8 cellular contexts compared by ENCODE assay signal in the genomic region with DNA sequence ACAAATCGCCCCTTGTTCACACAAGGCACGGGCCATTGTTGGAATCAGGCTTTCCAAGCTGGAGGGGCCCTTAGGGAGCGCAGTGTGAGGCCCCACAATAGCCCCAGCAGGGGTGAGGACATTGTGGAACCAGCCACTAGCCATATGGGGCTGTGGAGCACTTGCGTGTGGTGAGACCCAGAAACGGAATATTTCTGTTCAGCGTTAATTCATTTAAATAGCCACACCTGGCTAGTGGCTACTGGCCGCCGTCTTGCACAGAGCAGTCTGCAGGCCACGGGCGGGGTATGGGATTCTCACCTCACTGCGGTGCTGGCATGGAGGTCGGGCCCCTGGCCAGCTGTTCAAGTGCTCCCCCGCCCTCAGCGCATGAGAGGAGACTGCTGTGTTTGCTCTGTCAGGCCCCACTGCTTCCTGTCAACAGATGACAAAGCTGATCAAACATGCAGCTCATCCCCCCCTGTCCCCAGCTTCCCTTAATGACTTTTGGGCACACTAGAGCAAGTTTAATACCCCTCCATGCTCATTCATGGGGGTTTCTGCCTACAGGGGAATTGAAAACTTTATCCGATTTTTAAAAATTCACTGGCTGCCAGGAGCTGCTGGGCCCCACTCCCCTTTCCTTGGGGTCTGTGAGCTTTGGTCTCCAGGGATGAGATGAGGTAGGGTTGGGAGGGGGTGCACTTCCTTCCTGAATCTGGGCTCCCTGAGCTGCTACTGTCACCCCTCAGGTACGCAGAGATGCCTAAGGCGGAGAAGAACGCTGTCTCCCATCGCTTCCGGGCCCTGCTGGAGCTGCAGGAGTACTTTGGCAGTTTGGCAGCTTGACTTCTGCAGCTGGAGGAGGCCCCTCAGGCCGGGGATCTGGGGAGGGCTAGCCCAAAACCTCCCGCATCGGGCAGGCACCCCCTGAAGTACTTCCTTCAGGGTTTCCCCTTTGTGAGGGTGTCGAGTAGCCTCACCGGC. TPM values are rescaled to one million over a fixed set of nuclear protein-coding genes. Genes with fewer than 3 reads are reported as not detected.
DNase-seq lines count a peak whose midpoint lies in the region; ATAC-seq and TF ChIP-seq lines count a peak whose summit lies in the region.

No MANE protein-coding gene starts in this region.

- H3K27ac Mint-ChIP-seq in stimulated activated effector memory CD8-positive, alpha-beta T cell treated with anti-CD3 and anti-CD28 coated beads, Interleukin-12 subunit alpha, Interleukin-12 subunit beta, amount 100 ng/mL, for 72 hours = no peak overlapping the region
- H3K27ac Mint-ChIP-seq in activated T-helper 1 cell treated with anti-CD3 and anti-CD28 coated beads, Interleukin-12 subunit alpha, Interleukin-12 subunit beta, Interleukin-2, Interleukin-4 antibody, amounts not matched to agents 30 ng/mL and 10 ng/mL and 1 ng/mL, durations not matched to agents 14 hours and 24 hours and 36 hours = no peak overlapping the region

- no peaks in the 10 kb centered on the region for H3K27me3 Mint-ChIP-seq in activated T-helper 1 cell treated with anti-CD3 and anti-CD28 coated beads, Interleukin-12 subunit alpha, Interleukin-12 subunit beta, Interleukin-2, Interleukin-4 antibody, amounts not matched to agents 30 ng/mL and 10 ng/mL and 1 ng/mL, durations not matched to agents 14 hours and 24 hours and 36 hours (ENCODE audit: insufficient read depth)

- DNase-seq in CMK (ENCODE audit: low read depth) (peak; percentile 83), NCI-H526 (lab: John Stamatoyannopoulos, UW) (peak; percentile 89 to 95), epithelial cell of prostate (ENCODE audit: low read depth, low spot score) (no peak), NCI-H226 (no peak), colonic mucosa (no peak)
- DNase-seq in stimulated activated effector memory CD8-positive, alpha-beta T cell treated with anti-CD3 and anti-CD28 coated beads, Interleukin-12 subunit alpha, Interleukin-12 subunit beta, amount 100 ng/mL, for 72 hours (ENCODE audit: low spot score in 2 of 2) = no peak
- no peak for DNase-seq in activated T-helper 1 cell treated with anti-CD3 and anti-CD28 coated beads, Interleukin-12 subunit alpha, Interleukin-12 subunit beta, Interleukin-2, Interleukin-4 antibody, amounts not matched to agents 30 ng/mL and 10 ng/mL and 1 ng/mL, durations not matched to agents 14 hours and 24 hours and 36 hours (ENCODE audit: low spot score)

- peak; percentile 61 for ATAC-seq in GM21619 (IDR thresholded peaks at IDR 0.05; ENCODE audit: unreplicated experiment)
- no peak for ATAC-seq in stimulated activated effector memory CD8-positive, alpha-beta T cell treated with anti-CD3 and anti-CD28 coated beads, Interleukin-12 subunit alpha, Interleukin-12 subunit beta, amount 100 ng/mL, for 72 hours

- no peaks in the 10 kb centered on the region for H3K27me3 ChIP-seq in colonic mucosa

- no peak overlapping the region for H3K4me3 ChIP-seq in colonic mucosa

- H3K9me3 Mint-ChIP-seq in stimulated activated effector memory CD8-positive, alpha-beta T cell treated with anti-CD3 and anti-CD28 coated beads, Interleukin-12 subunit alpha, Interleukin-12 subunit beta, amount 100 ng/mL, for 72 hours = no peaks in the 10 kb centered on the region
- H3K9me3 Mint-ChIP-seq in activated T-helper 1 cell treated with anti-CD3 and anti-CD28 coated beads, Interleukin-12 subunit alpha, Interleukin-12 subunit beta, Interleukin-2, Interleukin-4 antibody, amounts not matched to agents 30 ng/mL and 10 ng/mL and 1 ng/mL, durations not matched to agents 14 hours and 24 hours and 36 hours = no peaks in the 10 kb centered on the region

- intact Hi-C loops in colonic mucosa (cut with DNase I) = no loop called here
- intact Hi-C loops in activated T-helper 1 cell treated with anti-CD3 and anti-CD28 coated beads, Interleukin-12 subunit alpha, Interleukin-12 subunit beta, Interleukin-2, Interleukin-4 antibody, amounts not matched to agents 30 ng/mL and 10 ng/mL and 1 ng/mL, durations not matched to agents 14 hours and 24 hours and 36 hours (cut with micrococcal nuclease) = no loop called here

- no peaks in the 10 kb centered on the region for H3K9me3 ChIP-seq in colonic mucosa

- no peak overlapping the region for H3K4me3 Mint-ChIP-seq in stimulated activated effector memory CD8-positive, alpha-beta T cell treated with anti-CD3 and anti-CD28 coated beads, Interleukin-12 subunit alpha, Interleukin-12 subunit beta, amount 100 ng/mL, for 72 hours
- H3K4me3 Mint-ChIP-seq in activated T-helper 1 cell treated with anti-CD3 and anti-CD28 coated beads, Interleukin-12 subunit alpha, Interleukin-12 subunit beta, Interleukin-2, Interleukin-4 antibody, amounts not matched to agents 30 ng/mL and 10 ng/mL and 1 ng/mL, durations not matched to agents 14 hours and 24 hours and 36 hours = no peak overlapping the region

- H3K4me1 ChIP-seq in colonic mucosa = peaks cover 5% of the 10 kb centered on the region

- H3K36me3 ChIP-seq in colonic mucosa = no peaks in the 10 kb centered on the region

- H3K36me3 Mint-ChIP-seq in stimulated activated effector memory CD8-positive, alpha-beta T cell treated with anti-CD3 and anti-CD28 coated beads, Interleukin-12 subunit alpha, Interleukin-12 subunit beta, amount 100 ng/mL, for 72 hours = peaks cover 61% of the 10 kb centered on the region
- peaks cover 16% of the 10 kb centered on the region for H3K36me3 Mint-ChIP-seq in activated T-helper 1 cell treated with anti-CD3 and anti-CD28 coated beads, Interleukin-12 subunit alpha, Interleukin-12 subunit beta, Interleukin-2, Interleukin-4 antibody, amounts not matched to agents 30 ng/mL and 10 ng/mL and 1 ng/mL, durations not matched to agents 14 hours and 24 hours and 36 hours (ENCODE audit: low read depth)

- H3K27ac ChIP-seq in epithelial cell of prostate (peak overlapping the region; percentile 74), colonic mucosa (no peak overlapping the region)

- no peak overlapping the region for H3K9ac ChIP-seq in colonic mucosa (ENCODE audit: low read depth in 2 of 2, low read length in 2 of 2)

- H3K4me1 Mint-ChIP-seq in stimulated activated effector memory CD8-positive, alpha-beta T cell treated with anti-CD3 and anti-CD28 coated beads, Interleukin-12 subunit alpha, Interleukin-12 subunit beta, amount 100 ng/mL, for 72 hours = peaks cover 5% of the 10 kb centered on the region
- H3K4me1 Mint-ChIP-seq in activated T-helper 1 cell treated with anti-CD3 and anti-CD28 coated beads, Interleukin-12 subunit alpha, Interleukin-12 subunit beta, Interleukin-2, Interleukin-4 antibody, amounts not matched to agents 30 ng/mL and 10 ng/mL and 1 ng/mL, durations not matched to agents 14 hours and 24 hours and 36 hours (ENCODE audit: low read depth) = peaks cover 9% of the 10 kb centered on the region

- TF ChIP-seq CTCF in colonic mucosa (IDR thresholded peaks at IDR 0.05) = no peak

RNA-seq across cellular contexts. Expression of gene ITPA, which starts 13.6 kb away (rescaled TPM):
- total RNA-seq in colonic mucosa = 10 to 100 TPM; 35.2 to 67.6 TPM
- 93.3 and 96.0 TPM in 2 replicates for total RNA-seq in activated T-helper 1 cell treated with anti-CD3 and anti-CD28 coated beads, Interleukin-12 subunit alpha, Interleukin-12 subunit beta, Interleukin-2, Interleukin-4 antibody, amounts not matched to agents 30 ng/mL and 10 ng/mL and 1 ng/mL, durations not matched to agents 14 hours and 24 hours and 36 hours

RNA-seq across cellular contexts. Expression of gene SLC4A11, which starts 16.1 kb away (rescaled TPM):
- 1 to 10 TPM; 1.2 to 2.6 TPM for total RNA-seq in colonic mucosa
- total RNA-seq in activated T-helper 1 cell treated with anti-CD3 and anti-CD28 coated beads, Interleukin-12 subunit alpha, Interleukin-12 subunit beta, Interleukin-2, Interleukin-4 antibody, amounts not matched to agents 30 ng/mL and 10 ng/mL and 1 ng/mL, durations not matched to agents 14 hours and 24 hours and 36 hours = 3.2 and 3.3 TPM in 2 replicates

RNA-seq across cellular contexts. Expression of gene DDRGK1, which starts 18.4 kb away (rescaled TPM):
- 10 to 100 TPM; 57.8 to 88.6 TPM for total RNA-seq in colonic mucosa
- 67.5 and 72.3 TPM in 2 replicates for total RNA-seq in activated T-helper 1 cell treated with anti-CD3 and anti-CD28 coated beads, Interleukin-12 subunit alpha, Interleukin-12 subunit beta, Interleukin-2, Interleukin-4 antibody, amounts not matched to agents 30 ng/mL and 10 ng/mL and 1 ng/mL, durations not matched to agents 14 hours and 24 hours and 36 hours

RNA-seq across cellular contexts. Expression of gene LZTS3, which starts 49.6 kb away (rescaled TPM):
- 1 to 10 TPM; 7.9 to 8.3 TPM for total RNA-seq in colonic mucosa
- 0.54 and 0.78 TPM in 2 replicates for total RNA-seq in activated T-helper 1 cell treated with anti-CD3 and anti-CD28 coated beads, Interleukin-12 subunit alpha, Interleukin-12 subunit beta, Interleukin-2, Interleukin-4 antibody, amounts not matched to agents 30 ng/mL and 10 ng/mL and 1 ng/mL, durations not matched to agents 14 hours and 24 hours and 36 hours

Comparison
In these comparisons a context has a peak if more than half of its experiments do, and no peak if none do; other contexts are left out.
1. DNase-seq: peak in CMK (single experiment) and NCI-H526 (2 of 2); none in epithelial cell of prostate (single experiment), NCI-H226 (single experiment), colonic mucosa (single experiment), stimulated activated effector memory CD8-positive, alpha-beta T cell treated with anti-CD3 and anti-CD28 coated beads, Interleukin-12 subunit alpha, Interleukin-12 subunit beta, amount 100 ng/mL, for 72 hours (0 of 2) and activated T-helper 1 cell treated with anti-CD3 and anti-CD28 coated beads, Interleukin-12 subunit alpha, Interleukin-12 subunit beta, Interleukin-2, Interleukin-4 antibody, amounts not matched to agents 30 ng/mL and 10 ng/mL and 1 ng/mL, durations not matched to agents 14 hours and 24 hours and 36 hours (single experiment).